9 cellular contexts compared by ENCODE assay signal in genomic region chrX:24479924-24480722, GRCh38. TPM values are rescaled to one million over a fixed set of nuclear protein-coding genes. Genes with fewer than 3 reads are reported as not detected.
DNase-seq lines count a peak whose midpoint lies in the region; ATAC-seq and TF ChIP-seq lines count a peak whose summit lies in the region.
"Had no signal": no experiment of that assay in that cellular context is flagged by ENCODE, and none has a peak within 500 bp of the region (broad histone marks: within the 10 kb centered on the region; RNA-seq: fewer than 3 reads in every experiment).

No MANE protein-coding gene starts in this region.

- H3K4me1 ChIP-seq in SJCRH30: peaks cover 6% of the 10 kb centered on the region; the same call in 1 of the 2 replicates
- H3K4me1 ChIP-seq: psoas muscle had no signal

- no peak for TF ChIP-seq CTCF in endothelial cell (IDR thresholded peaks at IDR 0.05; ENCODE audit: unreplicated experiment)

- H3K9me3 ChIP-seq in SJCRH30 (replicated peaks): no peaks in the 10 kb centered on the region
- H3K9me3 ChIP-seq: psoas muscle had no signal

- H3K4me3 ChIP-seq in SJCRH30: no peak overlapping the region
- H3K4me3 ChIP-seq: psoas muscle had no signal

- no peaks in the 10 kb centered on the region for H3K27me3 Mint-ChIP-seq in endothelial cell (ENCODE audit: unreplicated experiment)

- DNase-seq in NCI-H1417 (lab: John Stamatoyannopoulos, UW) (peak; percentile 26 to 92 (median 70)), endothelial cell (ENCODE audit: low spot score) (no peak), SJCRH30 (no peak), HK-2 (ENCODE audit: unreplicated experiment) (no peak)
- peak; percentile 62 to 70 for DNase-seq in activated CD4-positive, alpha-beta T cell treated with anti-CD3 and anti-CD28 coated beads for 4 hours
- peak; percentile 20 to 56 for DNase-seq in stimulated activated CD4-positive, alpha-beta T cell treated with anti-CD3 and anti-CD28 coated beads, Interleukin-4, amount 100 ng/mL, for 48 hours (ENCODE audit: low read depth in 2 of 2)
- DNase-seq: psoas muscle had no signal

- no peaks in the 10 kb centered on the region for H3K27me3 ChIP-seq in SJCRH30

- ATAC-seq in GM18508 (IDR thresholded peaks at IDR 0.05; ENCODE audit: insufficient read depth, unreplicated experiment): peak; percentile 90
- ATAC-seq in HG02763 (IDR thresholded peaks at IDR 0.05; ENCODE audit: unreplicated experiment): peak; percentile 87

- peak overlapping the region; percentile 41 for H3K27ac Mint-ChIP-seq in endothelial cell (ENCODE audit: unreplicated experiment)

- no peaks in the 10 kb centered on the region for H3K9me3 Mint-ChIP-seq in endothelial cell (ENCODE audit: unreplicated experiment)

- peaks cover 12% of the 10 kb centered on the region for H3K4me1 Mint-ChIP-seq in endothelial cell (ENCODE audit: unreplicated experiment)

- H3K27ac ChIP-seq in SJCRH30: no peak overlapping the region
- H3K27ac ChIP-seq: psoas muscle had no signal

- no peak overlapping the region for H3K4me3 Mint-ChIP-seq in endothelial cell (ENCODE audit: unreplicated experiment)

- H3K36me3 ChIP-seq in SJCRH30: no peaks in the 10 kb centered on the region

- no peaks in the 10 kb centered on the region for H3K36me3 Mint-ChIP-seq in endothelial cell (ENCODE audit: low read depth, unreplicated experiment)

RNA-seq across cellular contexts. Expression of gene PDK3, which starts 15.0 kb away (rescaled TPM):
- 11.6 TPM for total RNA-seq in endothelial cell (ENCODE audit: unreplicated experiment)
- total RNA-seq in SJCRH30 (2014; rRNA removed; shearing (Covaris generic)): 22.1 and 23.0 TPM in 2 replicates

Comparison
In these comparisons a context has a peak if more than half of its experiments do, and no peak if none do; other contexts are left out.
1. DNase-seq: peak in NCI-H1417 (3 of 3), activated CD4-positive, alpha-beta T cell treated with anti-CD3 and anti-CD28 coated beads for 4 hours (2 of 2) and stimulated activated CD4-positive, alpha-beta T cell treated with anti-CD3 and anti-CD28 coated beads, Interleukin-4, amount 100 ng/mL, for 48 hours (2 of 2); none in endothelial cell (single experiment), SJCRH30 (0 of 2) and HK-2 (single experiment).